In the genomic region with DNA sequence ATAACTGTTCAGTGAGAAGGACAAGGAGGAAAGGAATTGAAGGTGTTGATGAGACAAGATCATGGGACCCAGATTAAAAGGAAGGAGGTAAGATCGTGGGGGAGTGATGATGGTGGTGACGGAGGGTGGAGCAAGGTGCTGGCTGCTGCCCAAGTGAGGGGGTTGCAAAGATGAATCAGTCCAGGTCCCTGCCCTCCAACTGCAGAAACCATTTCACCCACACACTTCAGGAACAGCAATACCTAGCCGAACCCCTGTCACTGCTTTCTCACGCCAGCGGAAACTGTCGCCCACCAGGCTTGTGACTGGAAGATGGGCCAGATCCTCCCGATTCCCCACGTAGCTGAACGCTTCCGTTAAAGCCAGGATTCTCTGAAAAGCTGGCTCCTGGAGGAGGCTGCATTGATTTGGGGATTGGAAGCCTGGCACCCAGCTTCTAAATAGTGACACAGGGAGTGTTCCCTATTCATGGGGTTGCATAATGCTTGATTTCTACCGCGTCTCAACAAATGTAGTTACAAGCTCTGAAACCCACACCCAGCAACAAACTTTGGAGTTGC, we compare ENCODE assay signal across 13 cellular contexts. TPM values are rescaled to one million over a fixed set of nuclear protein-coding genes. Genes with fewer than 3 reads are reported as not detected.
A peak's percentile ranks its signal among the peaks of the same experiment; 100 is the strongest.
DNase-seq lines count a peak whose midpoint lies in the region; ATAC-seq and TF ChIP-seq lines count a peak whose summit lies in the region.
"Had no signal": no experiment of that assay in that cellular context is flagged by ENCODE, and none has a peak within 500 bp of the region (broad histone marks: within the 10 kb centered on the region; RNA-seq: fewer than 3 reads in every experiment).

No MANE protein-coding gene starts in this region.

- H3K4me1 ChIP-seq in mammary epithelial cell (ENCODE audit: insufficient read depth, low read length) = peaks cover 21% of the 10 kb centered on the region

- H3K9ac ChIP-seq in mammary epithelial cell (ENCODE audit: insufficient read depth, low read length) = no peak overlapping the region

- no TSS peak for BruUV-seq in mammary epithelial cell (replicated peaks; lab: Mats Ljungman, UMichigan)

- H3K9me3 Mint-ChIP-seq in activated CD4-positive, alpha-beta T cell treated with anti-CD3 and anti-CD28 coated beads, Interleukin-2, amount 10 ng/mL, durations not matched to agents 24 days and 14 days = no peaks in the 10 kb centered on the region
- H3K9me3 Mint-ChIP-seq: mesothelial cell of epicardium had no signal

- peak; percentile 48 for DNase-seq in GM10266 (ENCODE audit: extremely low spot score)
- DNase-seq in activated CD4-positive, alpha-beta T cell treated with anti-CD3 and anti-CD28 coated beads, Interleukin-2, amount 10 ng/mL, durations not matched to agents 24 days and 14 days = peak; percentile 64
- DNase-seq in mammary epithelial cell = peak; percentile 56
- DNase-seq in stimulated activated CD4-positive, alpha-beta T cell treated with anti-CD3 and anti-CD28 coated beads, Interleukin-2, amount 100 ng/mL, for 24 hours = peak; percentile 78 to 81
- DNase-seq in ecto neural progenitor cell (ENCODE audit: low spot score) = no peak
- DNase-seq: upper lobe of right lung had no signal

- no peaks in the 10 kb centered on the region for H3K9me3 ChIP-seq in mammary epithelial cell (replicated peaks; ENCODE audit: insufficient read depth, low read length)
- H3K9me3 ChIP-seq: heart right ventricle, upper lobe of right lung had no signal

- peak overlapping the region; percentile 90 for H2AFZ ChIP-seq in mammary epithelial cell (ENCODE audit: low read depth, low read length)

- TF ChIP-seq CTCF in GM10266 (IDR thresholded peaks at IDR 0.05; ENCODE audit: control insufficient read depth, insufficient read depth, low read depth, missing control alignments) (no peak), mammary epithelial cell (conservative IDR thresholded peaks at IDR 0.05 in 1 of 2, IDR thresholded peaks at IDR 0.05 in 1 of 2; ENCODE audit: extremely low read depth in 1 of 2, insufficient read depth in 1 of 2, low read depth in 1 of 2, low read length in 2 of 2) (no peak)

- H3K36me3 Mint-ChIP-seq in activated CD4-positive, alpha-beta T cell treated with anti-CD3 and anti-CD28 coated beads, Interleukin-2, amount 10 ng/mL, durations not matched to agents 24 days and 14 days (ENCODE audit: low read depth) = no peaks in the 10 kb centered on the region
- H3K36me3 Mint-ChIP-seq: mesothelial cell of epicardium had no signal

- dilution Hi-C loops in mammary epithelial cell (cut with HindIII; ENCODE audit: low sequenced_read_pairs) = no loop called here

- peak overlapping the region; percentile 80 for H3K27ac Mint-ChIP-seq in activated CD4-positive, alpha-beta T cell treated with anti-CD3 and anti-CD28 coated beads, Interleukin-2, amount 10 ng/mL, durations not matched to agents 24 days and 14 days
- H3K27ac Mint-ChIP-seq: mesothelial cell of epicardium had no signal

- no peaks in the 10 kb centered on the region for H3K36me3 ChIP-seq in mammary epithelial cell (ENCODE audit: insufficient read depth, low read length)

- peak overlapping the region; percentile 64 for H3K4me3 Mint-ChIP-seq in activated CD4-positive, alpha-beta T cell treated with anti-CD3 and anti-CD28 coated beads, Interleukin-2, amount 10 ng/mL, durations not matched to agents 24 days and 14 days
- H3K4me3 Mint-ChIP-seq: mesothelial cell of epicardium had no signal

- H3K27me3 Mint-ChIP-seq in activated CD4-positive, alpha-beta T cell treated with anti-CD3 and anti-CD28 coated beads, Interleukin-2, amount 10 ng/mL, durations not matched to agents 24 days and 14 days = peaks cover 2% of the 10 kb centered on the region

- no peaks in the 10 kb centered on the region for H4K20me1 ChIP-seq in mammary epithelial cell (ENCODE audit: insufficient read depth, low read length)

- H3K79me2 ChIP-seq in mammary epithelial cell (ENCODE audit: insufficient read depth, low read length) = peaks cover 19% of the 10 kb centered on the region

- CTCF ChIA-PET in mammary epithelial cell (lab: Charles Lee; ENCODE audit: low non-redundant PET) = no interaction called here

- intact Hi-C loops in activated CD4-positive, alpha-beta T cell treated with anti-CD3 and anti-CD28 coated beads, Interleukin-2, amount 10 ng/mL, durations not matched to agents 24 days and 14 days (cut with micrococcal nuclease) = loop anchor here (1.0 kb wide), 1 partner anchor 10 kb away; a partner anchor contains a TSS
- intact Hi-C loops in mammary epithelial cell (cut with micrococcal nuclease) = no loop called here

- peak overlapping the region; percentile 73 for H3K4me2 ChIP-seq in mammary epithelial cell (ENCODE audit: insufficient read depth, low read depth, low read length)

- H3K27me3 ChIP-seq in mammary epithelial cell (ENCODE audit: insufficient read depth, low read length) = no peaks in the 10 kb centered on the region
- H3K27me3 ChIP-seq: heart right ventricle had no signal

- H3K27ac ChIP-seq in mammary epithelial cell (ENCODE audit: insufficient read depth, low read depth, low read length) = peak overlapping the region; percentile 14
- H3K27ac ChIP-seq: upper lobe of right lung had no signal

- no peak for ATAC-seq in HG03039 (IDR thresholded peaks at IDR 0.05; ENCODE audit: unreplicated experiment)
- ATAC-seq in HG03520 (IDR thresholded peaks at IDR 0.05; ENCODE audit: unreplicated experiment) = no peak
- ATAC-seq in HG02588 (IDR thresholded peaks at IDR 0.05; ENCODE audit: unreplicated experiment) = no peak
- ATAC-seq: heart right ventricle, Right ventricle myocardium inferior, sciatic nerve, upper lobe of right lung had no signal

- WGBS in mammary epithelial cell (ENCODE audit: low coverage, missing lambda C conversion rate) = under 1% methylated on average over 10 of the region's 12 CpGs

- H3K4me1 Mint-ChIP-seq in activated CD4-positive, alpha-beta T cell treated with anti-CD3 and anti-CD28 coated beads, Interleukin-2, amount 10 ng/mL, durations not matched to agents 24 days and 14 days = peaks cover 37% of the 10 kb centered on the region

- in situ Hi-C loops in mammary epithelial cell (cut with MboI; ENCODE audit: low sequenced_read_pairs in 2 of 2) = loop anchor here (10.0 to 25.0 kb wide), 3 partner anchors 262 to 862 kb away; a partner anchor contains a TSS

- H3K4me3 ChIP-seq in mammary epithelial cell (replicated peaks in 1 of 3; ENCODE audit: insufficient read depth in 1 of 3, low read depth in 2 of 3, low read length in 3 of 3) = peak overlapping the region in 2 of 3 experiments; percentile 4 to 16
- H3K4me3 ChIP-seq: heart right ventricle, upper lobe of right lung had no signal

RNA-seq across cellular contexts. Expression of a gene that starts 3.2 kb away (rescaled TPM):
- 59.0 and 60.2 TPM in 2 replicates for total RNA-seq in activated CD4-positive, alpha-beta T cell treated with anti-CD3 and anti-CD28 coated beads, Interleukin-2, amount 10 ng/mL, durations not matched to agents 24 days and 14 days
- total RNA-seq in mammary epithelial cell = 10 to 100 TPM; 33.5 to 33.8 TPM
- 25.9 TPM for polyA plus RNA-seq in mammary epithelial cell
- polyA minus RNA-seq in mammary epithelial cell = 49.4 TPM

RNA-seq across cellular contexts. Expression of a gene that starts 10.5 kb away (rescaled TPM):
- 7.0 TPM in 2 replicates for total RNA-seq in activated CD4-positive, alpha-beta T cell treated with anti-CD3 and anti-CD28 coated beads, Interleukin-2, amount 10 ng/mL, durations not matched to agents 24 days and 14 days
- 1 to 10 TPM; 1.2 to 3.0 TPM for total RNA-seq in mammary epithelial cell
- polyA plus RNA-seq in mammary epithelial cell = 0.36 TPM
- not detected for polyA minus RNA-seq in mammary epithelial cell

RNA-seq across cellular contexts. Expression of a gene that starts 41.9 kb away (rescaled TPM):
- 2.4 and 2.8 TPM in 2 replicates for total RNA-seq in activated CD4-positive, alpha-beta T cell treated with anti-CD3 and anti-CD28 coated beads, Interleukin-2, amount 10 ng/mL, durations not matched to agents 24 days and 14 days
- 10 to 100 TPM; 12.0 to 21.1 TPM for total RNA-seq in mammary epithelial cell
- 14.0 TPM for polyA plus RNA-seq in mammary epithelial cell
- polyA minus RNA-seq in mammary epithelial cell = 14.6 TPM
